1 cellular context compared by ENCODE assay signal in genomic region chr9:96418920-96419690, GRCh38.
TF ChIP-seq lines count a peak whose summit lies in the region.

No MANE protein-coding gene starts in this region.

TF ChIP-seq in HepG2, 621 proteins besides CTCF, POLR2A, EP300 and RAD21 (continued from another document and continues in another):
- TF ChIP-seq ZNF609 (CRISPR knock-in tag; IDR thresholded peaks at IDR 0.05; ENCODE audit: borderline replicate concordance) = no peak
- peak; percentile 75 for TF ChIP-seq ZNF687 (CRISPR knock-in tag; IDR thresholded peaks at IDR 0.05)
- TF ChIP-seq PAX8 (CRISPR knock-in tag; IDR thresholded peaks at IDR 0.05; ENCODE audit: borderline replicate concordance) = no peak
- no peak for TF ChIP-seq EED (CRISPR knock-in tag; IDR thresholded peaks at IDR 0.05)
- TF ChIP-seq CERS6 (CRISPR knock-in tag; IDR thresholded peaks at IDR 0.05) = no peak
- no peak; the same call in 1 of the 2 replicates for TF ChIP-seq THAP11 (CRISPR knock-in tag; IDR thresholded peaks at IDR 0.05)
- TF ChIP-seq HINFP (CRISPR knock-in tag; IDR thresholded peaks at IDR 0.05; ENCODE audit: low read depth) = no peak
- no peak for TF ChIP-seq ZSCAN5A (CRISPR knock-in tag; IDR thresholded peaks at IDR 0.05; ENCODE audit: borderline replicate concordance)
- TF ChIP-seq SIN3A (IDR thresholded peaks at IDR 0.05; ENCODE audit: borderline replicate concordance, low read depth, low read length) = peak; percentile 31; the same call in 1 of the 2 replicates
- no peak for TF ChIP-seq ZSCAN12 (CRISPR knock-in tag; IDR thresholded peaks at IDR 0.05)
- TF ChIP-seq TRIM22 (IDR thresholded peaks at IDR 0.05) = no peak
- TF ChIP-seq MAX (IDR thresholded peaks at IDR 0.05) = peak; percentile 37
- 0 out of 2 replicates have a peak, but pooled peaks have one; percentile 30 for TF ChIP-seq ZNF296 (CRISPR knock-in tag; conservative IDR thresholded peaks at IDR 0.05)
- TF ChIP-seq ZBED4 (CRISPR knock-in tag; IDR thresholded peaks at IDR 0.05; ENCODE audit: borderline replicate concordance) = peak; percentile 37; the same call in 1 of the 2 replicates
- TF ChIP-seq ZBTB7B (CRISPR knock-in tag; IDR thresholded peaks at IDR 0.05) = peak; percentile 51; the same call in 1 of the 2 replicates
- TF ChIP-seq KAT7 (CRISPR knock-in tag; IDR thresholded peaks at IDR 0.05; ENCODE audit: borderline replicate concordance) = no peak
- TF ChIP-seq PRMT3 (CRISPR knock-in tag; IDR thresholded peaks at IDR 0.05; ENCODE audit: borderline replicate concordance, low read depth) = 0 out of 2 replicates have a peak, but pooled peaks have one; percentile 31
- no peak for TF ChIP-seq ZNF839 (CRISPR knock-in tag; IDR thresholded peaks at IDR 0.05; ENCODE audit: borderline replicate concordance)
- TF ChIP-seq ZNF768 (CRISPR knock-in tag; IDR thresholded peaks at IDR 0.05) = peak; percentile 37; the same call in 1 of the 2 replicates
- no peak for TF ChIP-seq ZBTB7A (CRISPR knock-in tag; IDR thresholded peaks at IDR 0.05)
- TF ChIP-seq KLF9 (CRISPR knock-in tag; IDR thresholded peaks at IDR 0.05; ENCODE audit: low read depth) = 0 out of 2 replicates have a peak, but pooled peaks have one; percentile 21
- TF ChIP-seq ZSCAN20 (CRISPR knock-in tag; IDR thresholded peaks at IDR 0.05; ENCODE audit: borderline replicate concordance) = peak; percentile 74; the same call in 1 of the 2 replicates
- peak; percentile 83 for TF ChIP-seq XRCC5 (optimal IDR thresholded peaks at IDR 0.05; ENCODE audit: low read length)
- no peak for TF ChIP-seq PITX1 (CRISPR knock-in tag; IDR thresholded peaks at IDR 0.05)
- no peak for TF ChIP-seq PAWR (CRISPR knock-in tag; IDR thresholded peaks at IDR 0.05; ENCODE audit: borderline replicate concordance)
- 0 out of 2 replicates have a peak, but pooled peaks have one; percentile 50 for TF ChIP-seq CHD4 (IDR thresholded peaks at IDR 0.05; ENCODE audit: borderline replicate concordance, low read length)
- TF ChIP-seq MED1 (CRISPR knock-in tag; IDR thresholded peaks at IDR 0.05) = peak; percentile 75
- 0 out of 2 replicates have a peak, but pooled peaks have one; percentile 23 for TF ChIP-seq SIX4 (CRISPR knock-in tag; IDR thresholded peaks at IDR 0.05)
- no peak for TF ChIP-seq ISX (CRISPR knock-in tag; conservative IDR thresholded peaks at IDR 0.05)
- TF ChIP-seq MIER3 (CRISPR knock-in tag; IDR thresholded peaks at IDR 0.05; ENCODE audit: borderline replicate concordance) = peak; percentile 42; the same call in 1 of the 2 replicates
- 0 out of 2 replicates have a peak, but pooled peaks have one; percentile 34 for TF ChIP-seq AKAP8 (CRISPR knock-in tag; IDR thresholded peaks at IDR 0.05)
- peak; percentile 71 for TF ChIP-seq SALL2 (CRISPR knock-in tag; IDR thresholded peaks at IDR 0.05)
- no peak for TF ChIP-seq BHLHE40 (IDR thresholded peaks at IDR 0.05; ENCODE audit: low read length)
- peak; percentile 56; the same call in 1 of the 2 replicates for TF ChIP-seq HOXA3 (CRISPR knock-in tag; IDR thresholded peaks at IDR 0.05)
- no peak for TF ChIP-seq ZNF572 (CRISPR knock-in tag; IDR thresholded peaks at IDR 0.05)
- 0 out of 2 replicates have a peak, but pooled peaks have one; percentile 10 for TF ChIP-seq NFYC (CRISPR knock-in tag; IDR thresholded peaks at IDR 0.05)
- TF ChIP-seq MED8 (CRISPR knock-in tag; IDR thresholded peaks at IDR 0.05; ENCODE audit: insufficient replicate concordance) = no peak
- 0 out of 2 replicates have a peak, but pooled peaks have one; percentile 29 for TF ChIP-seq ZNF607 (CRISPR knock-in tag; IDR thresholded peaks at IDR 0.05; ENCODE audit: borderline replicate concordance)
- no peak for TF ChIP-seq HOXA9 (CRISPR knock-in tag; IDR thresholded peaks at IDR 0.05; ENCODE audit: borderline replicate concordance)
- TF ChIP-seq ZFP62 (CRISPR knock-in tag; IDR thresholded peaks at IDR 0.05) = no peak
- no peak for TF ChIP-seq NR3C1 (CRISPR knock-in tag; IDR thresholded peaks at IDR 0.05)
